In the genomic region with DNA sequence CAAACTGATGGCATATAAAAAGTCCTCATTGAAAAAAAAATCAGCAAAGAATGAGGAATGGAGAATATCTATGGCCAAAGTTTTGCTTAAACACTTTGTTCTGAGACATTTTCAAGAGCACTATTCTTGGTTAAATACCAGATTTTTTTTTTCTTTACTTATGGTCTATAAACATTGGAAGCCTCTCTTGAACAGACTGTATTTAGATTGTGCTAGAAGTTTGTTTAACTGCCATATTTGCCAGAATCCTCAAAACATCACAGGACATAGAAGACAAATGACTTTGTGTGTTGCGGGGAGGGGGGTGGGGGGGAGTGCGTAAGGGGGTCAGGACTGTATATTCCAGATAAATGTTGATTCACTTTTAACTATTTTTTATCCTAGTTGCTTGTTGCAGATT, we compare ENCODE assay signal across 20 cellular contexts.
A peak's percentile ranks its signal among the peaks of the same experiment; 100 is the strongest.
DNase-seq lines count a peak whose midpoint lies in the region; ATAC-seq and TF ChIP-seq lines count a peak whose summit lies in the region.
"Had no signal": no experiment of that assay in that cellular context is flagged by ENCODE, and none has a peak within 500 bp of the region (broad histone marks: within the 10 kb centered on the region; RNA-seq: fewer than 3 reads in every experiment).

No MANE protein-coding gene starts in this region.

- no peak for TF ChIP-seq EP300 in ovary (IDR thresholded peaks at IDR 0.05)

- H3K27me3 ChIP-seq in lower lobe of right lung (ENCODE audit: low read depth) (no peaks in the 10 kb centered on the region), rectal smooth muscle tissue (ENCODE audit: control insufficient read depth, insufficient read depth, low read length) (no peaks in the 10 kb centered on the region), ovary (no peaks in the 10 kb centered on the region)

- intact Hi-C loops in lower lobe of right lung (cut with DNase I) (no loop called here), ovary (cut with DNase I) (loop anchor here (2.0 to 10.0 kb wide), 4 partner anchors 252 to 260 kb away; a partner anchor contains a TSS)

- peak overlapping the region in 1 of 5 experiments; percentile 19 for H3K4me3 Mint-ChIP-seq in brain
- H3K4me3 Mint-ChIP-seq: GM23338 had no signal

- H3K27ac ChIP-seq in lower lobe of right lung, result peak overlapping the region; percentile 38
- H3K27ac ChIP-seq in rectal smooth muscle tissue (ENCODE audit: low read depth, low read length), result peak overlapping the region; percentile 91
- peak overlapping the region in 1 of 2 donors; percentile 0 for H3K27ac ChIP-seq in ovary
- H3K27ac ChIP-seq: C4-2B, KMS-11, RWPE1, SJCRH30 had no signal

- H3K4me3 ChIP-seq in lower lobe of right lung, result no peak overlapping the region
- no peak overlapping the region for H3K4me3 ChIP-seq in rectal smooth muscle tissue (ENCODE audit: low read length)
- H3K4me3 ChIP-seq in ovary, result no peak overlapping the region
- H3K4me3 ChIP-seq: GM12878, GM23338, SJCRH30 had no signal

- H3K27ac Mint-ChIP-seq in brain, result peak overlapping the region in 3 of 5 experiments; percentile 82 to 88 (median 85)
- H3K27ac Mint-ChIP-seq: GM23338 had no signal

- TF ChIP-seq CTCF in brain (conservative IDR thresholded peaks at IDR 0.05) (no peak), lower lobe of right lung (IDR thresholded peaks at IDR 0.05) (no peak), ovary (IDR thresholded peaks at IDR 0.05) (no peak)

- no peaks in the 10 kb centered on the region for H3K9me3 ChIP-seq in lower lobe of right lung
- H3K9me3 ChIP-seq in ovary, result no peaks in the 10 kb centered on the region
- H3K9me3 ChIP-seq: Caco-2, SJCRH30 had no signal

- H3K4me1 Mint-ChIP-seq in brain, result peaks cover 91% of the 10 kb centered on the region

- H3K9me3 Mint-ChIP-seq in brain, result no peaks in the 10 kb centered on the region
- H3K9me3 Mint-ChIP-seq: GM23338 had no signal

- no peaks in the 10 kb centered on the region for H3K36me3 Mint-ChIP-seq in brain

- TF ChIP-seq POLR2A in ovary (IDR thresholded peaks at IDR 0.05), result no peak

- ATAC-seq in lower lobe of right lung, result no peak
- no peak for ATAC-seq in GM21515 (IDR thresholded peaks at IDR 0.05; ENCODE audit: unreplicated experiment)
- no peak for ATAC-seq in GM18858 (IDR thresholded peaks at IDR 0.05; ENCODE audit: unreplicated experiment)
- ATAC-seq: GM12878, GM23338 had no signal

- H3K4me1 ChIP-seq in lower lobe of right lung (no peaks in the 10 kb centered on the region), rectal smooth muscle tissue (ENCODE audit: control insufficient read depth, insufficient read depth, low read length) (peaks cover 41% of the 10 kb centered on the region), ovary (ENCODE audit: insufficient read depth) (peaks cover 4% of the 10 kb centered on the region)
- H3K4me1 ChIP-seq: SJCRH30 had no signal

- DNase-seq in DMS53 (lab: John Stamatoyannopoulos, UW) (peak; percentile 37), lower lobe of right lung (no peak), ovary (no peak), NCI-H2171 treated with DMSO at 0.1 percent for 48 hours (lab: John Stamatoyannopoulos, UW) (no peak)
- DNase-seq: Caco-2; NCI-H1105 treated with DMSO at 0.1 percent for 48 hours; NCI-H187; NCI-H2171; NK-92 treated with Interleukin-12 subunit alpha and Interleukin-12 subunit beta, amount 100 ng/mL, for 24 hours; OCI-M1; SJCRH30 had no signal

- WGBS in ovary, 3 donors, result 11 to 20% (median 13%) methylated on average over 2 of the region's 2 CpGs

- H3K36me3 ChIP-seq in lower lobe of right lung (no peaks in the 10 kb centered on the region), rectal smooth muscle tissue (ENCODE audit: control insufficient read depth, insufficient read depth, low read length) (no peaks in the 10 kb centered on the region), ovary (no peaks in the 10 kb centered on the region)
- H3K36me3 ChIP-seq: SJCRH30 had no signal

- H3K9ac ChIP-seq in rectal smooth muscle tissue (ENCODE audit: low read length), result no peak overlapping the region
- H3K9ac ChIP-seq: KMS-11 had no signal

- peaks cover 5% of the 10 kb centered on the region for H3K27me3 Mint-ChIP-seq in brain
